Comparison of ENCODE assay signal across 13 cellular contexts in the genomic region with DNA sequence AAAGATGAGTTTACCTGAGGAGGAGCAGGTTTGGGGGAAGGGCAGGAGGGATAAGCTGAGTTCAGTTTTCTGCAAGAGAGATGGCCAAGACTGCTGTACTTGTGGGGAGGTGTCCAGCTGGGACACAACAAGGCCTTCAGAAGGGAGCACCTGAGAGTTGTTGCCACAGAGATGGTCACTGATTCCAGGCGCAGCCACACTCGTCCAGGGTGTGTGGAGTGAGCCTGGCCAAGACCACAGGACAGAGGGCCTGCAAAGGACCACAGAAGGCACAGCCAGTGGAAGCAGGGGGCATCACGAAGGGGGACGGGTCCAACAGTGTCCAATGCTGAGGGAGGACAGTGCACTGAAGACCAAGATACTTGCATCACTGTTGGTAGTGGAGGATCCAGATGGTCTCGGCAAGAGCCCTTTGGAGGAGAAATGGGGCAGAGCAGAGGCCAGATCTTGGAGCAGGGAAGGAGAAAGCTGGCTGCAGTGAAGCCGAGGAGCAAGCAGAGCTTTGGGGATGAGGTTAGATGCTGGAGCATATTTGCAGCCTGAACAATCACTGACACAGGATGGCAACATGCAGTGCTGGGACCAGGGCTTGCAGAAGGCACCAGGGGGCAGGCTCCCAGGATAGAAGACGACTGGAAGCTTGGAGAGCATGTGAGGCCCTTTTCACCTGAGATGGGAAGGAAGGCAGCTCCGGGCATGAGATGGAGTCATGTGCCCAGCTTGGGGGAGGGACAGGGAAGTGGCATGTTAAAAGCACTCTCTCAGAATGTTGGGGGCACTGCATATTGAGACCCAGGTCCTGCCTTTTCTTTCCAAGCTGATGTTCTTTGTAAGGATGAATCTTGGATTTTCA.
DNase-seq lines count a peak whose midpoint lies in the region; ATAC-seq and TF ChIP-seq lines count a peak whose summit lies in the region.
"Had no signal": no experiment of that assay in that cellular context is flagged by ENCODE, and none has a peak within 500 bp of the region (broad histone marks: within the 10 kb centered on the region; RNA-seq: fewer than 3 reads in every experiment).

No MANE protein-coding gene starts in this region.

- no peak for DNase-seq in BJ (ENCODE audit: low read depth)
- DNase-seq in H7: peak; percentile 52
- DNase-seq in astrocyte of the spinal cord (ENCODE audit: low read depth, low spot score): no peak
- DNase-seq in lung (ENCODE audit: low spot score): peak; percentile 24
- DNase-seq in ureter (ENCODE audit: low spot score): no peak
- no peak for DNase-seq in activated CD4-positive, alpha-beta T cell treated with anti-CD3 and anti-CD28 coated beads for 48 hours
- DNase-seq in left lung: no peak
- DNase-seq in smooth muscle cell (lab: John Stamatoyannopoulos, UW; ENCODE audit: unreplicated experiment): no peak
- DNase-seq: activated naive CD4-positive, alpha-beta T cell treated with anti-CD3 and anti-CD28 coated beads, Interleukin-2, amount 10 ng/mL, durations not matched to agents 7 days and 5 days; NCI-H1048 had no signal

- H3K4me3 ChIP-seq in BJ (ENCODE audit: low read depth, low read length): no peak overlapping the region
- H3K4me3 ChIP-seq in H7 (ENCODE audit: insufficient read depth, low read depth, low read length): no peak overlapping the region
- H3K4me3 ChIP-seq in astrocyte of the spinal cord (ENCODE audit: low read depth, low read length): no peak overlapping the region
- H3K4me3 ChIP-seq in lung: no peak overlapping the region
- H3K4me3 ChIP-seq in left lung: no peak overlapping the region
- H3K4me3 ChIP-seq in smooth muscle cell: no peak overlapping the region
- H3K4me3 ChIP-seq: GM12878, pancreas, SK-N-MC had no signal

- POLR2A ChIA-PET in BJ (lab: Charles Lee): interaction anchor here (0.6 kb wide), 1 partner anchor 398 kb away, joined by 6 read pairs; no protein-coding TSS in a partner anchor

- H3K27ac ChIP-seq in lung (ENCODE audit: low read depth in 1 of 2, low read length in 1 of 2) (no peak overlapping the region), left lung (no peak overlapping the region), smooth muscle cell (ENCODE audit: low read depth) (no peak overlapping the region)
- H3K27ac ChIP-seq: pancreas, SK-N-MC had no signal

- intact Hi-C loops in left lung (cut with DNase I): no loop called here

- TF ChIP-seq CTCF in BJ (IDR thresholded peaks at IDR 0.05; ENCODE audit: insufficient read depth, low read depth, low read length) (peak; percentile 53), astrocyte of the spinal cord (IDR thresholded peaks at IDR 0.05; ENCODE audit: low read depth, low read length) (peak; percentile 25), lung (IDR thresholded peaks at IDR 0.05; ENCODE audit: control extremely low read depth, extremely low read depth) (no peak), left lung (IDR thresholded peaks at IDR 0.05) (no peak), smooth muscle cell (IDR thresholded peaks at IDR 0.05; ENCODE audit: borderline replicate concordance, insufficient read depth, poor library complexity, severe bottlenecking) (no peak)

- H3K79me2 ChIP-seq in smooth muscle cell (ENCODE audit: low read depth): no peaks in the 10 kb centered on the region

- ATAC-seq in lung (ENCODE audit: insufficient read depth, low FRiP score) (no peak), left lung (no peak)
- ATAC-seq: GM12878 had no signal

- H3K4me1 ChIP-seq in lung (ENCODE audit: control insufficient read depth in 2 of 2, insufficient read depth in 2 of 2, low read length in 2 of 2) (peaks cover 0 to 7% of the 10 kb centered on the region in 2 donors), left lung (no peaks in the 10 kb centered on the region), smooth muscle cell (ENCODE audit: low read depth) (no peaks in the 10 kb centered on the region)
- H3K4me1 ChIP-seq: pancreas had no signal

- H3K9me3 ChIP-seq in lung (ENCODE audit: control insufficient read depth in 2 of 2, insufficient read depth in 1 of 2, low read length in 1 of 2) (no peaks in the 10 kb centered on the region), left lung (no peaks in the 10 kb centered on the region), smooth muscle cell (replicated peaks; ENCODE audit: low read depth) (no peaks in the 10 kb centered on the region)
- H3K9me3 ChIP-seq: pancreas had no signal

- H4K20me1 ChIP-seq in smooth muscle cell (ENCODE audit: low read depth): no peaks in the 10 kb centered on the region

- no peak overlapping the region for H3K9ac ChIP-seq in smooth muscle cell (ENCODE audit: low read depth)

- CTCF ChIA-PET in BJ (lab: Yijun Ruan, JAX): interaction anchor here (0.5 to 7.0 kb wide), 8 partner anchors 9 to 443 kb away, joined by 3 to 44 read pairs (median 4); no protein-coding TSS in a partner anchor

- no peak overlapping the region for H3K4me2 ChIP-seq in smooth muscle cell

- in situ Hi-C loops in astrocyte of the spinal cord (cut with HindIII; ENCODE audit: low sequenced_read_pairs): no loop called here

- H3F3A ChIP-seq in smooth muscle cell (ENCODE audit: low read depth): no peaks in the 10 kb centered on the region

- H3K36me3 ChIP-seq in BJ (ENCODE audit: control insufficient read depth, insufficient read depth, low read length) (no peaks in the 10 kb centered on the region), H7 (replicated peaks; ENCODE audit: control insufficient read depth, insufficient read depth, low read length) (no peaks in the 10 kb centered on the region), lung (ENCODE audit: control insufficient read depth in 2 of 2, insufficient read depth in 2 of 2, low read length in 2 of 2) (no peaks in the 10 kb centered on the region), left lung (no peaks in the 10 kb centered on the region), smooth muscle cell (ENCODE audit: low read depth) (no peaks in the 10 kb centered on the region)
- H3K36me3 ChIP-seq: pancreas had no signal

- H3K27me3 ChIP-seq in BJ (ENCODE audit: control insufficient read depth, insufficient read depth, low read length) (no peaks in the 10 kb centered on the region), H7 (ENCODE audit: control insufficient read depth, insufficient read depth, low read length) (no peaks in the 10 kb centered on the region), lung (ENCODE audit: control insufficient read depth, insufficient read depth) (no peaks in the 10 kb centered on the region), left lung (no peaks in the 10 kb centered on the region), smooth muscle cell (ENCODE audit: low read depth) (no peaks in the 10 kb centered on the region)
- H3K27me3 ChIP-seq: pancreas had no signal

- H2AFZ ChIP-seq in smooth muscle cell (ENCODE audit: low read depth): no peak overlapping the region

- WGBS in lung, 2 donors: 76 to 78% methylated on average over 8 of the region's 8 CpGs
- 83% methylated on average over 8 of the region's 8 CpGs for WGBS in smooth muscle cell (ENCODE audit: low lambda C conversion rate)

Comparison
In these comparisons a context has a peak if more than half of its experiments do, and no peak if none do; other contexts are left out.
1. DNase-seq: peak in H7 (single experiment) and lung (single experiment); none in BJ (single experiment), astrocyte of the spinal cord (single experiment), ureter (single experiment), activated CD4-positive, alpha-beta T cell treated with anti-CD3 and anti-CD28 coated beads for 48 hours (single experiment), left lung (0 of 2) and smooth muscle cell (single experiment).
2. CTCF ChIP-seq: peak in BJ (single experiment) and astrocyte of the spinal cord (single experiment); none in lung (single experiment), left lung (0 of 2) and smooth muscle cell (single experiment).